32 cellular contexts compared by ENCODE assay signal in genomic region chr11:98153752-98154151, GRCh38.
"Had no signal": no experiment of that assay in that cellular context is flagged by ENCODE, and none has a peak within 500 bp of the region (broad histone marks: within the 10 kb centered on the region; RNA-seq: fewer than 3 reads in every experiment).

No MANE protein-coding gene starts in this region.

- DNase-seq: Karpas-422, MG63, MM.1S, NCI-H1048, NCI-H1092, NCI-H1092 treated with DMSO at 0.1 percent for 48 hours, NCI-H1105, NCI-H1105 treated with DMSO at 0.1 percent for 48 hours, NCI-H1417 treated with DMSO at 0.1 percent for 48 hours, NCI-H1436, NCI-H1436 treated with DMSO at 0.1 percent for 48 hours, NCI-H146, NCI-H1694, NCI-H1694 treated with DMSO at 0.1 percent for 48 hours, NCI-H187, NCI-H187 treated with DMSO at 0.1 percent for 48 hours, NCI-H1930, NCI-H2029, NCI-H2029 treated with DMSO at 0.1 percent for 48 hours, NCI-H2081, NCI-H2081 treated with DMSO at 0.1 percent for 48 hours, NCI-H2107, NCI-H2171, NCI-H2171 treated with DMSO at 0.1 percent for 48 hours, NCI-H2227 treated with DMSO at 0.1 percent for 48 hours, NCI-H226, NCI-H345, NCI-H446, NCI-H446 treated with DMSO at 0.1 percent for 48 hours, NCI-H510A, NCI-H510A treated with DMSO at 0.1 percent for 48 hours, NCI-H524 had no signal

- H3K36me3 ChIP-seq: MG63 had no signal

- H3K9me3 ChIP-seq: MG63 had no signal

- H3K4me3 ChIP-seq: MG63 had no signal

- H3K27me3 ChIP-seq: MG63 had no signal
